21 cellular contexts compared by ENCODE assay signal in genomic region chr4:175873707-175874106, GRCh38.
"Had no signal": no experiment of that assay in that cellular context is flagged by ENCODE, and none has a peak within 500 bp of the region (broad histone marks: within the 10 kb centered on the region; RNA-seq: fewer than 3 reads in every experiment).

No MANE protein-coding gene starts in this region.

- DNase-seq: erythroblast; foreskin keratinocyte; head of caudate nucleus; kidney glomerular epithelial cell; mammary epithelial cell; naive thymus-derived CD4-positive, alpha-beta T cell; psoas muscle; retina; right lobe of liver; spleen; stimulated activated CD4-positive, alpha-beta T cell treated with anti-CD3 and anti-CD28 coated beads, Interleukin-15, amount 100 ng/mL, for 24 hours; stimulated activated CD4-positive, alpha-beta T cell treated with anti-CD3 and anti-CD28 coated beads, Interleukin-1b, Interleukin-23, amount 100 ng/mL, for 48 hours; stimulated activated CD4-positive, alpha-beta T cell treated with anti-CD3 and anti-CD28 coated beads, Interleukin-4, amount 100 ng/mL, for 24 hours; tibial artery; upper lobe of left lung; uterus had no signal

- H3K79me2 ChIP-seq: hepatocyte had no signal

- H2AFZ ChIP-seq: hepatocyte had no signal

- H3K36me3 ChIP-seq: neutrophil, right lobe of liver, spleen, tibial artery, upper lobe of left lung, uterus had no signal

- H3K4me3 Mint-ChIP-seq: dendritic cell treated with granulocyte-macrophage colony-stimulating factor and Interleukin-4, amounts not matched to agents 40 ng/mL and 50 ng/mL, for 4 days; naive thymus-derived CD4-positive, alpha-beta T cell; stimulated activated memory B cell treated with anti-CD40 and anti-IgM and Interleukin-4, amounts not matched to agents 10 μg/mL and 1 μg/mL and 100 μg/mL, for 72 hours; stimulated activated naive CD8-positive, alpha-beta T cell treated with anti-CD3 and anti-CD28 coated beads, Interleukin-15, Interleukin-2, amounts not matched to agents 100 ng/mL and 50 ng/mL, for 24 hours had no signal

- H3K4me2 ChIP-seq: hepatocyte had no signal

- H3K4me1 ChIP-seq: foreskin keratinocyte, psoas muscle, right lobe of liver, spleen, tibial artery, upper lobe of left lung, uterus had no signal

- H3K27ac Mint-ChIP-seq: dendritic cell treated with granulocyte-macrophage colony-stimulating factor and Interleukin-4, amounts not matched to agents 40 ng/mL and 50 ng/mL, for 4 days; naive thymus-derived CD4-positive, alpha-beta T cell; stimulated activated memory B cell treated with anti-CD40 and anti-IgM and Interleukin-4, amounts not matched to agents 10 μg/mL and 1 μg/mL and 100 μg/mL, for 72 hours; stimulated activated naive CD8-positive, alpha-beta T cell treated with anti-CD3 and anti-CD28 coated beads, Interleukin-15, Interleukin-2, amounts not matched to agents 100 ng/mL and 50 ng/mL, for 24 hours had no signal

- H3K27me3 ChIP-seq: foreskin keratinocyte, hepatocyte, neutrophil, right lobe of liver, spleen, tibial artery, upper lobe of left lung, uterus had no signal

- H3K4me3 ChIP-seq: hepatocyte, psoas muscle, right lobe of liver, spleen, tibial artery, upper lobe of left lung, uterus had no signal

- H3K9me3 ChIP-seq: neutrophil, psoas muscle, right lobe of liver had no signal

- H3K27ac ChIP-seq: foreskin keratinocyte, hepatocyte, neutrophil, psoas muscle, right lobe of liver, spleen, tibial artery, upper lobe of left lung, uterus had no signal

- H3K4me1 Mint-ChIP-seq: naive thymus-derived CD4-positive, alpha-beta T cell had no signal

- H3K36me3 Mint-ChIP-seq: naive thymus-derived CD4-positive, alpha-beta T cell had no signal

- H3K27me3 Mint-ChIP-seq: dendritic cell treated with granulocyte-macrophage colony-stimulating factor and Interleukin-4, amounts not matched to agents 40 ng/mL and 50 ng/mL, for 4 days; naive thymus-derived CD4-positive, alpha-beta T cell; stimulated activated memory B cell treated with anti-CD40 and anti-IgM and Interleukin-4, amounts not matched to agents 10 μg/mL and 1 μg/mL and 100 μg/mL, for 72 hours; stimulated activated naive CD8-positive, alpha-beta T cell treated with anti-CD3 and anti-CD28 coated beads, Interleukin-15, Interleukin-2, amounts not matched to agents 100 ng/mL and 50 ng/mL, for 24 hours had no signal
